ENCODE assay signal across 23 cellular contexts in the genomic region with DNA sequence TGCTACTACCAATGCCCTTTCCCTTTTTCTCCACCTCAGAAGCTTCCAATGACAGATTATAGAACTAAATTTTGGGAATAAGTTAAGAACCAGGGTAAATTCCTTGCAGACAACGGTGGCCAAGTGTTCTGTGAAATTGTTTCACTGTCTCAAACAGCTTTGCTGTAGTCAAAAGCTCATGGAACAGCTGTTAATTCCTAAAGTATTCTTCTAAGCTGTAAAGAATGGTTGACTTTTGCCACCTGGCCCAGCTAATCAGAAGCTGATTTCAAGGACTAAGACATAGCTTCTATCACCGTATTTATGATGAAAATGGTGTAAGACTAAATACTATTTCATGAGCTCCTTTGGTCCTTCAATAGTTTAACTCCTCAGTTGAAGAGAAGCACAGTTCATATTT.
"Had no signal": no experiment of that assay in that cellular context is flagged by ENCODE, and none has a peak within 500 bp of the region (broad histone marks: within the 10 kb centered on the region; RNA-seq: fewer than 3 reads in every experiment).

No MANE protein-coding gene starts in this region.

- H3K9me3 ChIP-seq: left ventricle myocardium inferior, ovary, right atrium auricular region, right lobe of liver, stomach, testis, tibial nerve, uterus had no signal

- H3K27ac ChIP-seq: left ventricle myocardium inferior, ovary, right atrium auricular region, right lobe of liver, skin epidermis, stomach, testis, tibial nerve, uterus had no signal

- H3K36me3 ChIP-seq: left ventricle myocardium inferior, ovary, right atrium auricular region, right lobe of liver, stomach, tibial nerve, uterus had no signal

- H3K4me1 ChIP-seq: left ventricle myocardium inferior, right atrium auricular region, right lobe of liver, stomach, testis, tibial nerve, uterus had no signal

- DNase-seq: head of caudate nucleus; hippocampal formation; immature natural killer cell; kidney; left ventricle myocardium inferior; mesendoderm; naive thymus-derived CD8-positive, alpha-beta T cell; nucleus accumbens; ovary; right lobe of liver; stimulated activated CD4-positive, alpha-beta T cell treated with anti-CD3 and anti-CD28 coated beads, Interleukin-12 subunit alpha, Interleukin-12 subunit beta, amount 100 ng/mL, for 4 hours; stimulated activated CD4-positive, alpha-beta T cell treated with anti-CD3 and anti-CD28 coated beads, Interleukin-15, amount 100 ng/mL, for 24 hours; stimulated activated CD4-positive, alpha-beta T cell treated with anti-CD3 and anti-CD28 coated beads, Interleukin-2, amount 100 ng/mL, for 24 hours; stimulated activated CD4-positive, alpha-beta T cell treated with anti-CD3 and anti-CD28 coated beads, Interleukin-4, amount 100 ng/mL, for 1 hour; stimulated activated naive B cell treated with anti-CD40 and anti-IgM and Interleukin-4, amounts not matched to agents 10 μg/mL and 1 μg/mL and 100 μg/mL, for 72 hours; stimulated activated naive CD8-positive, alpha-beta T cell treated with anti-CD3 and anti-CD28 coated beads, Interleukin-15, Interleukin-2, amounts not matched to agents 100 U/mL and 50 U/mL, for 24 hours; stomach; testis; uterus had no signal

- H3K27me3 ChIP-seq: ovary, right atrium auricular region, testis, tibial nerve, uterus had no signal

- ATAC-seq: naive thymus-derived CD8-positive, alpha-beta T cell; right lobe of liver; stimulated activated naive B cell treated with anti-CD40 and anti-IgM and Interleukin-4, amounts not matched to agents 10 μg/mL and 1 μg/mL and 100 μg/mL, for 72 hours; stimulated activated naive CD8-positive, alpha-beta T cell treated with anti-CD3 and anti-CD28 coated beads, Interleukin-15, Interleukin-2, amounts not matched to agents 100 U/mL and 50 U/mL, for 24 hours had no signal

- H3K4me3 ChIP-seq: left ventricle myocardium inferior, lung, ovary, right atrium auricular region, right lobe of liver, skin epidermis, stomach, testis, tibial nerve, uterus had no signal
